ENCODE assay signal across 8 cellular contexts in genomic region chr17:2594657-2595085, GRCh38. TPM values are rescaled to one million over a fixed set of nuclear protein-coding genes. Genes with fewer than 3 reads are reported as not detected.
A peak's percentile ranks its signal among the peaks of the same experiment; 100 is the strongest.
DNase-seq lines count a peak whose midpoint lies in the region; ATAC-seq and TF ChIP-seq lines count a peak whose summit lies in the region.

No MANE protein-coding gene starts in this region.

- in situ Hi-C loops in Panc1 (cut with HindIII; ENCODE audit: low pct_unique_long_range_greater_than_20kb, low sequenced_read_pairs), result no loop called here

- H3K9ac ChIP-seq in duodenal mucosa (ENCODE audit: low read depth in 1 of 2, low read length in 2 of 2), result peak overlapping the region; percentile 95 to 97
- peak overlapping the region; percentile 100 for H3K9ac ChIP-seq in neural cell (ENCODE audit: low read length)

- peak overlapping the region; percentile 88 for H3K27ac ChIP-seq in Panc1 (ENCODE audit: low read length)
- H3K27ac ChIP-seq in duodenal mucosa (ENCODE audit: low read depth, low read length), result peak overlapping the region; percentile 97
- H3K27ac ChIP-seq in neural cell (ENCODE audit: low read length), result peak overlapping the region; percentile 98

- H4K20me1 ChIP-seq in neural cell (ENCODE audit: insufficient read depth), result peaks cover 14% of the 10 kb centered on the region

- no peaks in the 10 kb centered on the region for H3K9me2 ChIP-seq in neural cell (ENCODE audit: insufficient read depth, low read length)

- POLR2A ChIA-PET in Panc1 (lab: Charles Lee), result interaction anchor here (0.6 kb wide), 1 partner anchor 48 kb away, joined by 3 read pairs; no protein-coding TSS in a partner anchor

- peak overlapping the region; percentile 96 for H3K4me2 ChIP-seq in neural cell (ENCODE audit: low read length)

- TF ChIP-seq RAD21 in neural cell (conservative IDR thresholded peaks at IDR 0.05), result no peak

- H3K4me1 ChIP-seq in Panc1 (ENCODE audit: control insufficient read depth, insufficient read depth, low read length) (peaks cover 23% of the 10 kb centered on the region), duodenal mucosa (ENCODE audit: control insufficient read depth in 1 of 2, insufficient read depth in 2 of 2, low read length in 2 of 2) (peaks cover 19 to 26% of the 10 kb centered on the region in 2 donors)

- H3K79me2 ChIP-seq in neural cell (replicated peaks; ENCODE audit: insufficient read depth, low read length), result peaks cover 55% of the 10 kb centered on the region

- H3F3A ChIP-seq in neural cell (ENCODE audit: insufficient read depth, low read length, poor library complexity, severe bottlenecking), result no peaks in the 10 kb centered on the region

- H3K9me3 ChIP-seq in Panc1 (ENCODE audit: control insufficient read depth, insufficient read depth, low read depth, low read length) (no peaks in the 10 kb centered on the region), duodenal mucosa (ENCODE audit: control insufficient read depth in 1 of 2, low read length in 2 of 2) (no peaks in the 10 kb centered on the region), neural cell (ENCODE audit: low read length) (no peaks in the 10 kb centered on the region)

- H3K36me3 ChIP-seq in Panc1 (ENCODE audit: control insufficient read depth, insufficient read depth, low read length), result peaks cover 7% of the 10 kb centered on the region
- H3K36me3 ChIP-seq in duodenal mucosa (ENCODE audit: control insufficient read depth in 1 of 2, insufficient read depth in 2 of 2, low read length in 2 of 2), result no peaks in the 10 kb centered on the region
- H3K36me3 ChIP-seq in neural cell (ENCODE audit: insufficient read depth, low read length), result no peaks in the 10 kb centered on the region

- ATAC-seq in Panc1, result no peak
- ATAC-seq in HG03135 (IDR thresholded peaks at IDR 0.05; ENCODE audit: unreplicated experiment), result no peak

- TF ChIP-seq EP300 in neural cell (conservative IDR thresholded peaks at IDR 0.05; ENCODE audit: poor library complexity, severe bottlenecking), result no peak

- H3K27me3 ChIP-seq in Panc1 (ENCODE audit: control insufficient read depth, insufficient read depth, low read length) (no peaks in the 10 kb centered on the region), duodenal mucosa (ENCODE audit: control insufficient read depth in 1 of 2, insufficient read depth in 2 of 2, low read length in 2 of 2) (no peaks in the 10 kb centered on the region), neural cell (ENCODE audit: insufficient read depth, low read depth, low read length) (no peaks in the 10 kb centered on the region)

- CTCF ChIA-PET in Panc1 (lab: Charles Lee), result no interaction called here

- no TSS peak for BruUV-seq in Panc1 (replicated peaks; lab: Mats Ljungman, UMichigan)

- H3K4me3 ChIP-seq in GM12875 (ENCODE audit: low read depth, low read length), result peak overlapping the region; percentile 95
- peak overlapping the region; percentile 84 to 93 for H3K4me3 ChIP-seq in Panc1 (ENCODE audit: low read depth in 2 of 2, low read length in 2 of 2)
- H3K4me3 ChIP-seq in duodenal mucosa (ENCODE audit: low read depth in 1 of 2, low read length in 2 of 2), result peak overlapping the region; percentile 91 to 98
- peak overlapping the region; percentile 96 for H3K4me3 ChIP-seq in neural cell (ENCODE audit: low read length)

- DNase-seq in Panc1 (ENCODE audit: low read depth, low spot score) (no peak), COLO668 (lab: John Stamatoyannopoulos, UW; ENCODE audit: unreplicated experiment) (no peak), islet precursor cell (no peak), putamen (ENCODE audit: low spot score) (no peak)

- H2AFZ ChIP-seq in neural cell (ENCODE audit: low read depth, low read length), result no peak overlapping the region

- intact Hi-C loops in Panc1 (cut with micrococcal nuclease; ENCODE audit: unreplicated experiment), result no loop called here

- TF ChIP-seq CTCF in GM12875 (IDR thresholded peaks at IDR 0.05; ENCODE audit: borderline replicate concordance, insufficient read depth, low read depth, low read length), result no peak
- TF ChIP-seq CTCF in Panc1 (IDR thresholded peaks at IDR 0.05), result no peak
- TF ChIP-seq CTCF in neural cell (IDR thresholded peaks at IDR 0.05; ENCODE audit: poor library complexity, severe bottlenecking), result no peak

TF ChIP-seq in neural cell, 6 proteins besides CTCF, POLR2A, EP300 and RAD21:
- TF ChIP-seq POLR2AphosphoS5 (IDR thresholded peaks at IDR 0.05), result no peak
- no peak for TF ChIP-seq EZH2 (IDR thresholded peaks at IDR 0.05; ENCODE audit: borderline replicate concordance, insufficient read depth, low read length, poor library complexity, severe bottlenecking)
- TF ChIP-seq TAF1 (IDR thresholded peaks at IDR 0.05; ENCODE audit: low read depth), result peak; percentile 51

RNA-seq across cellular contexts. Expression of gene PAFAH1B1, which starts 1.2 kb away (rescaled TPM):
- total RNA-seq in Panc1 (2021; ENCODE audit: unreplicated experiment), result 120 TPM
- 65.0 TPM for polyA plus RNA-seq in Panc1 (2012; ENCODE audit: insufficient read length)
- polyA plus RNA-seq in neural cell, result 294 and 305 TPM in 2 replicates
- polyA minus RNA-seq in neural cell, result 492 and 532 TPM in 2 replicates
